14 cellular contexts compared by ENCODE assay signal in genomic region chr19:8460516-8461298, GRCh38. TPM values are rescaled to one million over a fixed set of nuclear protein-coding genes. Genes with fewer than 3 reads are reported as not detected.
DNase-seq lines count a peak whose midpoint lies in the region; ATAC-seq and TF ChIP-seq lines count a peak whose summit lies in the region.
"Had no signal": no experiment of that assay in that cellular context is flagged by ENCODE, and none has a peak within 500 bp of the region (broad histone marks: within the 10 kb centered on the region; RNA-seq: fewer than 3 reads in every experiment).

No MANE protein-coding gene starts in this region.

- H3F3A ChIP-seq in GM23338 (replicated peaks; ENCODE audit: low read depth): peaks cover 26% of the 10 kb centered on the region

- H3K4me1 ChIP-seq in GM23338 (ENCODE audit: insufficient read depth): peaks cover 55% of the 10 kb centered on the region

- CTCF ChIA-PET in AG04449 (lab: Yijun Ruan, JAX): interaction anchor here (0.8 to 2.1 kb wide), 5 partner anchors 11 to 191 kb away, joined by 3 to 18 read pairs (median 4); no protein-coding TSS in a partner anchor

- POLR2A ChIA-PET in AG04449 (lab: Yijun Ruan, JAX): interaction anchor here (1.6 kb wide), 1 partner anchor 16 kb away, joined by 6 read pairs; the partner anchor contains the start of gene HNRNPM

- DNase-seq in AG04449 (ENCODE audit: low read depth, low spot score) (no peak), GM23338 (ENCODE audit: low spot score) (no peak), neural crest cell (ENCODE audit: low read depth, low spot score) (no peak), epidermal melanocyte (ENCODE audit: insufficient read length, low spot score) (no peak), DMS79 treated with DMSO at 0.1 percent for 48 hours (lab: John Stamatoyannopoulos, UW) (no peak)
- no peak for DNase-seq in central memory CD8-positive, alpha-beta T cell (ENCODE audit: low spot score in 2 of 2)
- DNase-seq: activated CD8-positive, alpha-beta memory T cell treated with anti-CD3 and anti-CD28 coated beads, Interleukin-2, amount 50 U/mL, for 4 hours; foreskin keratinocyte; NCI-H1417; NCI-H774 had no signal

- 0 out of 2 replicates have a peak overlapping the region, but pooled peaks have one; percentile 21 for H3K4me2 ChIP-seq in GM23338

- H3K4me3 ChIP-seq in AG04449 (ENCODE audit: low read depth, low read length): peak overlapping the region; percentile 6; the same call in 1 of the 2 replicates
- no peak overlapping the region for H3K4me3 ChIP-seq in GM23338

- H3K9me3 Mint-ChIP-seq in GM23338 (no peaks in the 10 kb centered on the region), neural crest cell (no peaks in the 10 kb centered on the region)
- H3K9me3 Mint-ChIP-seq in central memory CD8-positive, alpha-beta T cell: no peaks in the 10 kb centered on the region
- H3K9me3 Mint-ChIP-seq: T-helper 1 cell treated with Interleukin-12 subunit alpha and Interleukin-12 subunit beta and Interleukin-4 antibody, amounts not matched to agents 30 μg/mL and 1 μg/mL, for 36 hours had no signal

- H3K27me3 Mint-ChIP-seq in GM23338 (ENCODE audit: insufficient read depth, low read depth, poor library complexity) (no peaks in the 10 kb centered on the region), neural crest cell (ENCODE audit: low read depth) (no peaks in the 10 kb centered on the region)
- H3K27me3 Mint-ChIP-seq in central memory CD8-positive, alpha-beta T cell: no peaks in the 10 kb centered on the region

- peak overlapping the region; percentile 52 for H3K27ac ChIP-seq in GM23338 (ENCODE audit: low read depth)
- H3K27ac ChIP-seq: foreskin keratinocyte had no signal

- TF ChIP-seq CTCF in AG04449 (IDR thresholded peaks at IDR 0.05; ENCODE audit: insufficient read depth, low read length, missing control alignments) (no peak), GM23338 (conservative IDR thresholded peaks at IDR 0.05; ENCODE audit: low read depth in 2 of 2) (no peak), neural crest cell (conservative IDR thresholded peaks at IDR 0.05) (no peak)

- no peaks in the 10 kb centered on the region for H3K9me2 ChIP-seq in GM23338 (ENCODE audit: insufficient read depth)

- no peak overlapping the region for H2AFZ ChIP-seq in GM23338

- H3K27ac Mint-ChIP-seq in GM23338 (no peak overlapping the region), neural crest cell (ENCODE audit: unreplicated experiment) (no peak overlapping the region)
- peak overlapping the region; percentile 76 for H3K27ac Mint-ChIP-seq in central memory CD8-positive, alpha-beta T cell (ENCODE audit: low read depth)
- H3K27ac Mint-ChIP-seq: T-helper 1 cell treated with Interleukin-12 subunit alpha and Interleukin-12 subunit beta and Interleukin-4 antibody, amounts not matched to agents 30 μg/mL and 1 μg/mL, for 36 hours had no signal

- H4K20me1 ChIP-seq in GM23338 (replicated peaks; ENCODE audit: insufficient read depth): peaks cover 87% of the 10 kb centered on the region

- H3K36me3 Mint-ChIP-seq in GM23338 (ENCODE audit: low read depth) (peaks cover 81% of the 10 kb centered on the region), neural crest cell (ENCODE audit: low read depth) (peaks cover 27% of the 10 kb centered on the region)
- H3K36me3 Mint-ChIP-seq in central memory CD8-positive, alpha-beta T cell (ENCODE audit: insufficient read depth): peaks cover 72% of the 10 kb centered on the region

- H3K27me3 ChIP-seq in GM23338 (ENCODE audit: insufficient read depth): no peaks in the 10 kb centered on the region
- H3K27me3 ChIP-seq: foreskin keratinocyte had no signal

- H3K4me3 Mint-ChIP-seq in GM23338 (no peak overlapping the region), neural crest cell (peak overlapping the region; percentile 59)
- peak overlapping the region; percentile 45 for H3K4me3 Mint-ChIP-seq in central memory CD8-positive, alpha-beta T cell
- H3K4me3 Mint-ChIP-seq: T-helper 1 cell treated with Interleukin-12 subunit alpha and Interleukin-12 subunit beta and Interleukin-4 antibody, amounts not matched to agents 30 μg/mL and 1 μg/mL, for 36 hours had no signal

- ATAC-seq in GM23338: no peak
- no peak for ATAC-seq in central memory CD8-positive, alpha-beta T cell (replicated peaks; ENCODE audit: extremely low read depth, poor library complexity, severe bottlenecking)
- no peak for ATAC-seq in HG03097 (IDR thresholded peaks at IDR 0.05; ENCODE audit: low FRiP score, unreplicated experiment)
- ATAC-seq in HG03196 (IDR thresholded peaks at IDR 0.05; ENCODE audit: unreplicated experiment): no peak
- ATAC-seq: foreskin keratinocyte had no signal

- peaks cover 40% of the 10 kb centered on the region for H3K36me3 ChIP-seq in GM23338 (ENCODE audit: insufficient read depth)

- peaks cover 100% of the 10 kb centered on the region for H3K79me2 ChIP-seq in GM23338 (replicated peaks; ENCODE audit: insufficient read depth)

- H3K4me1 Mint-ChIP-seq in GM23338 (peaks cover 72% of the 10 kb centered on the region), neural crest cell (peaks cover 59% of the 10 kb centered on the region)
- H3K4me1 Mint-ChIP-seq in central memory CD8-positive, alpha-beta T cell: peaks cover 84% of the 10 kb centered on the region

TF ChIP-seq in GM23338, 12 proteins besides CTCF, POLR2A, EP300 and RAD21 (continues in another document):
- TF ChIP-seq JUNB (IDR thresholded peaks at IDR 0.05; ENCODE audit: unreplicated experiment) (no peak), CREB1 (CRISPR knock-in tag; IDR thresholded peaks at IDR 0.05; ENCODE audit: low read depth) (no peak), STAT1 (IDR thresholded peaks at IDR 0.05; ENCODE audit: unreplicated experiment) (no peak), ZNF114 (CRISPR knock-in tag; IDR thresholded peaks at IDR 0.05) (no peak), ETS1 (IDR thresholded peaks at IDR 0.05) (no peak)

RNA-seq across cellular contexts. Expression of gene HNRNPM, which starts 15.9 kb away (rescaled TPM):
- 359 and 389 TPM in 2 replicates for total RNA-seq in GM23338 (2014; rRNA removed; shearing (Covaris generic))
- polyA plus RNA-seq in GM23338 (2016; fragmentation: Nextera tagmentation; extraction: Ambion mirVana): 276 and 291 TPM in 2 replicates
- total RNA-seq in neural crest cell: 493 and 498 TPM in 2 replicates

RNA-seq across cellular contexts. Expression of gene PRAM1, which starts 41.7 kb away (rescaled TPM):
- total RNA-seq in GM23338 (2014; rRNA removed; shearing (Covaris generic)): 0.07 and 0.31 TPM in 2 replicates
- 0.54 TPM in 1 of 2 replicates, not detected in the other for polyA plus RNA-seq in GM23338 (2016; fragmentation: Nextera tagmentation; extraction: Ambion mirVana)
- 0.21 and 0.55 TPM in 2 replicates for total RNA-seq in neural crest cell
- total RNA-seq: foreskin keratinocyte, HT1080 had no signal
- polyA plus RNA-seq: foreskin keratinocyte had no signal

RNA-seq across cellular contexts. Expression of gene MARCHF2, which starts 47.6 kb away (rescaled TPM):
- 50.1 and 58.7 TPM in 2 replicates for total RNA-seq in GM23338 (2014; rRNA removed; shearing (Covaris generic))
- 18.9 and 20.7 TPM in 2 replicates for polyA plus RNA-seq in GM23338 (2016; fragmentation: Nextera tagmentation; extraction: Ambion mirVana)
- total RNA-seq in neural crest cell: 13.6 and 14.6 TPM in 2 replicates

RNA-seq across cellular contexts. Expression of gene ZNF414, which starts 53.3 kb away (rescaled TPM):
- total RNA-seq in GM23338 (2014; rRNA removed; shearing (Covaris generic)): 29.2 and 45.0 TPM in 2 replicates
- polyA plus RNA-seq in GM23338 (2016; fragmentation: Nextera tagmentation; extraction: Ambion mirVana): 27.4 and 31.6 TPM in 2 replicates
- total RNA-seq in neural crest cell: 31.1 and 31.8 TPM in 2 replicates
